In genomic region chr2:105617631-105618350, GRCh38 we compare ENCODE assay signal across 14 cellular contexts.
DNase-seq lines count a peak whose midpoint lies in the region; ATAC-seq and TF ChIP-seq lines count a peak whose summit lies in the region.
"Had no signal": no experiment of that assay in that cellular context is flagged by ENCODE, and none has a peak within 500 bp of the region (broad histone marks: within the 10 kb centered on the region; RNA-seq: fewer than 3 reads in every experiment).

No MANE protein-coding gene starts in this region.

- no peaks in the 10 kb centered on the region for H3K79me2 ChIP-seq in PC-9 (ENCODE audit: low read depth)

- BruUV-seq in Calu3 (replicated peaks; lab: Mats Ljungman, UMichigan): no TSS peak
- no TSS peak for BruUV-seq in PC-9 (replicated peaks; lab: Mats Ljungman, UMichigan)

- H3K9me3 Mint-ChIP-seq in Calu3 (ENCODE audit: low read depth, unreplicated experiment) (no peaks in the 10 kb centered on the region), T-cell (no peaks in the 10 kb centered on the region)

- no peaks in the 10 kb centered on the region for H3K36me3 ChIP-seq in PC-9 (ENCODE audit: low read depth)
- H3K36me3 ChIP-seq: adrenal gland, thoracic aorta had no signal

- peak overlapping the region; percentile 5 for H3K4me3 Mint-ChIP-seq in Calu3 (ENCODE audit: low read depth, unreplicated experiment)
- H3K4me3 Mint-ChIP-seq in T-cell: no peak overlapping the region

- H3K4me1 ChIP-seq in PC-9 (replicated peaks; ENCODE audit: insufficient read depth): no peaks in the 10 kb centered on the region
- H3K4me1 ChIP-seq: adrenal gland had no signal

- H4K20me1 ChIP-seq in PC-9 (ENCODE audit: insufficient read depth): no peaks in the 10 kb centered on the region

- TF ChIP-seq CTCF in Calu3 (IDR thresholded peaks at IDR 0.05; ENCODE audit: unreplicated experiment): no peak
- no peak for TF ChIP-seq CTCF in PC-9 (conservative IDR thresholded peaks at IDR 0.05)

- H3F3A ChIP-seq in PC-9 (ENCODE audit: insufficient read depth, low read depth): no peaks in the 10 kb centered on the region

- POLR2A ChIA-PET in PC-9 (lab: Charles Lee; ENCODE audit: unreplicated experiment): no interaction called here
- POLR2A ChIA-PET in T-cell (lab: Charles Lee): no interaction called here

- no peaks in the 10 kb centered on the region for H3K9me3 ChIP-seq in PC-9 (ENCODE audit: insufficient read depth, low read depth)
- H3K9me3 ChIP-seq: adrenal gland, SK-N-SH, thoracic aorta had no signal

- H3K27ac ChIP-seq in PC-9: no peak overlapping the region
- H3K27ac ChIP-seq: adrenal gland, skin epidermis, thoracic aorta had no signal

- no peak overlapping the region for H3K4me3 ChIP-seq in PC-9
- H3K4me3 ChIP-seq: adrenal gland, skin epidermis, thoracic aorta had no signal

- H3K4me1 Mint-ChIP-seq in Calu3 (ENCODE audit: low read depth, unreplicated experiment): peaks cover 37% of the 10 kb centered on the region
- H3K4me1 Mint-ChIP-seq in T-cell: peaks cover 2 to 8% (median 5%) of the 10 kb centered on the region in 3 donors

- CTCF ChIA-PET in Calu3 (lab: Charles Lee) (interaction anchor here (0.7 to 1.4 kb wide), 4 partner anchors 22 to 127 kb away, joined by 3 to 4 read pairs (median 4); partner anchors contain the start of gene NCK2), PC-9 (lab: Charles Lee) (no interaction called here), T-cell (lab: Charles Lee) (no interaction called here)

- peak overlapping the region; percentile 82 for H3K27ac Mint-ChIP-seq in Calu3 (ENCODE audit: unreplicated experiment)
- H3K27ac Mint-ChIP-seq in T-cell: no peak overlapping the region

- no peak overlapping the region for H2AFZ ChIP-seq in PC-9

- peak; percentile 79 for DNase-seq in Calu3
- peak; percentile 20 for DNase-seq in HuH-7 (ENCODE audit: low spot score)
- DNase-seq in PC-9: peak; percentile 4 to 72
- DNase-seq in left cardiac atrium: no peak
- no peak for DNase-seq in NOMO-1 treated with DMSO at 0.1 percent for 48 hours (lab: John Stamatoyannopoulos, UW; ENCODE audit: unreplicated experiment)
- DNase-seq in T-cell: no peak
- DNase-seq in NCI-H187 (lab: John Stamatoyannopoulos, UW): no peak
- DNase-seq: adrenal gland; effector CD4-positive, alpha-beta T cell; NCI-H446 treated with DMSO at 0.1 percent for 48 hours; SK-N-SH had no signal

- intact Hi-C loops in Calu3 (cut with micrococcal nuclease; ENCODE audit: unreplicated experiment) (loop anchor here (2.0 kb wide), 1 partner anchor 35 kb away; no protein-coding TSS in a partner anchor), PC-9 (cut with micrococcal nuclease; ENCODE audit: unreplicated experiment) (no loop called here), left cardiac atrium (cut with DNase I) (no loop called here)

- H3K9me2 ChIP-seq in PC-9 (ENCODE audit: insufficient read depth): no peaks in the 10 kb centered on the region
- H3K9me2 ChIP-seq: SK-N-SH had no signal

- H3K4me2 ChIP-seq in PC-9: no peak overlapping the region
- H3K4me2 ChIP-seq: SK-N-SH had no signal

- no peaks in the 10 kb centered on the region for H3K27me3 Mint-ChIP-seq in Calu3 (ENCODE audit: unreplicated experiment)
- peaks cover 9 to 16% of the 10 kb centered on the region in 2 donors for H3K27me3 Mint-ChIP-seq in T-cell

- H3K27me3 ChIP-seq in PC-9 (ENCODE audit: insufficient read depth, low read depth): peaks cover 29% of the 10 kb centered on the region
- H3K27me3 ChIP-seq: adrenal gland had no signal

- ATAC-seq in left cardiac atrium (peak; percentile 22 to 34), T-cell (replicated peaks in 1 of 4) (no peak), GM18868 (IDR thresholded peaks at IDR 0.05; ENCODE audit: unreplicated experiment) (no peak)

- peaks cover 13% of the 10 kb centered on the region for H3K36me3 Mint-ChIP-seq in Calu3 (ENCODE audit: insufficient read depth, unreplicated experiment)
- no peaks in the 10 kb centered on the region for H3K36me3 Mint-ChIP-seq in T-cell

Comparison
In these comparisons a context has a peak if more than half of its experiments do, and no peak if none do; other contexts are left out.
1. DNase-seq: peak in Calu3 (single experiment), HuH-7 (single experiment) and PC-9 (2 of 2); none in left cardiac atrium (single experiment), NOMO-1 treated with DMSO at 0.1 percent for 48 hours (single experiment), T-cell (0 of 34) and NCI-H187 (0 of 2).
2. ATAC-seq: peak in left cardiac atrium (2 of 2); none in T-cell (0 of 4) and GM18868 (single experiment).